13 cellular contexts compared by ENCODE assay signal in the genomic region with DNA sequence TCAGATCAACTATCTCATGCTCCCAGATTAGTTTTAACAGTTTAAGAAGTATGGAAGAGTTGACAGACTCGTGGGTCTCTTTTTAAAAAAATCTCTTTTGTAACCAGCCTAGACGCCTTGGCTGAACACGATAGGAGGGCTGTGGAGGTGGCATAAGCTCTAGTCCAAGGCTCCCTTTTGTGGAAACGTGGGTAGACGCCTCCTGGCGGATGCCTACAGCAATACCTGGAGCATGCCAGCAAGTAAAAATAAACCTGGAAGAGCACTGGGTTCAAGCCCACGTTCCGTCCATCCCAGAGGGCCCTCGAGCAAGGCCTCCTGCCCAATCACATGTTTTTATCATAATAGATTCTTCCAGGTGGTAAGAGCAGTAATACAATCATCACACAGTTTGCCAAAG.
DNase-seq lines count a peak whose midpoint lies in the region; ATAC-seq and TF ChIP-seq lines count a peak whose summit lies in the region.
"Had no signal": no experiment of that assay in that cellular context is flagged by ENCODE, and none has a peak within 500 bp of the region (broad histone marks: within the 10 kb centered on the region; RNA-seq: fewer than 3 reads in every experiment).

No MANE protein-coding gene starts in this region.

- H3K4me1 Mint-ChIP-seq in GM23338: no peaks in the 10 kb centered on the region; the same call in 2 of the 3 replicates
- peaks cover 5% of the 10 kb centered on the region for H3K4me1 Mint-ChIP-seq in endothelial cell (ENCODE audit: unreplicated experiment)

- 58 to 69% (median 67%) methylated on average over 9 of the region's 9 CpGs for WGBS in psoas muscle, 3 donors

- H3K27me3 ChIP-seq in GM23338 (ENCODE audit: insufficient read depth) (no peaks in the 10 kb centered on the region), OCI-LY3 (ENCODE audit: low read depth, low read length) (peaks cover 7% of the 10 kb centered on the region; the same call in 1 of the 2 replicates), psoas muscle (ENCODE audit: insufficient read depth in 3 of 3, low read length in 2 of 3) (no peaks in the 10 kb centered on the region)
- H3K27me3 ChIP-seq: gastrocnemius medialis had no signal

- H3K79me2 ChIP-seq in GM23338 (replicated peaks; ENCODE audit: insufficient read depth): no peaks in the 10 kb centered on the region
- H3K79me2 ChIP-seq in OCI-LY3 (ENCODE audit: low read length): no peaks in the 10 kb centered on the region

- DNase-seq in AG09309 (ENCODE audit: low read depth) (no peak), GM23338 (ENCODE audit: low spot score) (peak; percentile 57), endothelial cell (ENCODE audit: low spot score) (peak; percentile 6), mucosa of descending colon (no peak), psoas muscle (no peak)
- DNase-seq in stimulated activated CD4-positive, alpha-beta T cell treated with anti-CD3 and anti-CD28 coated beads, Interleukin-4, amount 100 ng/mL, for 24 hours: no peak
- DNase-seq: gastrocnemius medialis; NCI-H1105; nucleus accumbens; stimulated activated naive CD4-positive, alpha-beta T cell had no signal

- H3K9me3 ChIP-seq in OCI-LY3 (ENCODE audit: insufficient read depth, low read length): no peaks in the 10 kb centered on the region
- peaks cover 5% of the 10 kb centered on the region for H3K9me3 ChIP-seq in mucosa of descending colon
- no peaks in the 10 kb centered on the region for H3K9me3 ChIP-seq in psoas muscle
- H3K9me3 ChIP-seq: gastrocnemius medialis had no signal

- peak; percentile 14 for TF ChIP-seq CTCF in AG09309 (IDR thresholded peaks at IDR 0.05; ENCODE audit: control insufficient read depth, insufficient read depth, low read depth, low read length, missing control alignments)
- peak; percentile 60 to 72 for TF ChIP-seq CTCF in GM23338 (conservative IDR thresholded peaks at IDR 0.05; ENCODE audit: low read depth in 2 of 2)
- TF ChIP-seq CTCF in OCI-LY3 (IDR thresholded peaks at IDR 0.05; ENCODE audit: low read depth, low read length): peak; percentile 8; the same call in 1 of the 2 replicates
- TF ChIP-seq CTCF in endothelial cell (IDR thresholded peaks at IDR 0.05; ENCODE audit: unreplicated experiment): no peak
- no peak for TF ChIP-seq CTCF in mucosa of descending colon (IDR thresholded peaks at IDR 0.05)
- TF ChIP-seq CTCF in psoas muscle (IDR thresholded peaks at IDR 0.05): no peak

- H3K27ac ChIP-seq in GM23338 (ENCODE audit: low read depth): no peak overlapping the region
- no peak overlapping the region for H3K27ac ChIP-seq in OCI-LY3 (ENCODE audit: low read length)
- H3K27ac ChIP-seq in psoas muscle: no peak overlapping the region
- H3K27ac ChIP-seq: gastrocnemius medialis, SK-N-MC had no signal

- peaks cover 3% of the 10 kb centered on the region for H3K9me2 ChIP-seq in GM23338 (ENCODE audit: insufficient read depth)

- H4K20me1 ChIP-seq in GM23338 (replicated peaks; ENCODE audit: insufficient read depth): no peaks in the 10 kb centered on the region
- no peaks in the 10 kb centered on the region for H4K20me1 ChIP-seq in OCI-LY3 (ENCODE audit: insufficient read depth, low read length)

- H3K27ac Mint-ChIP-seq in GM23338 (no peak overlapping the region), endothelial cell (ENCODE audit: unreplicated experiment) (no peak overlapping the region)

- peak; percentile 47 for ATAC-seq in GM23338
- ATAC-seq in mucosa of descending colon: no peak
- ATAC-seq in psoas muscle: no peak
- ATAC-seq in GM19455 (IDR thresholded peaks at IDR 0.05; ENCODE audit: unreplicated experiment): no peak
- ATAC-seq: gastrocnemius medialis had no signal

- H3F3A ChIP-seq in GM23338 (replicated peaks; ENCODE audit: low read depth): no peaks in the 10 kb centered on the region

- H2AFZ ChIP-seq in GM23338 (no peak overlapping the region), OCI-LY3 (ENCODE audit: low read depth, low read length) (no peak overlapping the region)

- H3K4me1 ChIP-seq in GM23338 (ENCODE audit: insufficient read depth): no peaks in the 10 kb centered on the region
- no peaks in the 10 kb centered on the region for H3K4me1 ChIP-seq in OCI-LY3 (ENCODE audit: low read length)
- no peaks in the 10 kb centered on the region for H3K4me1 ChIP-seq in mucosa of descending colon (ENCODE audit: low read depth)
- H3K4me1 ChIP-seq in psoas muscle: no peaks in the 10 kb centered on the region
- H3K4me1 ChIP-seq: gastrocnemius medialis had no signal

- H3K9ac ChIP-seq in OCI-LY3 (ENCODE audit: low read length): no peak overlapping the region

- H3K27me3 Mint-ChIP-seq in GM23338 (ENCODE audit: insufficient read depth, low read depth, poor library complexity): peaks cover 4% of the 10 kb centered on the region
- no peaks in the 10 kb centered on the region for H3K27me3 Mint-ChIP-seq in endothelial cell (ENCODE audit: unreplicated experiment)

- intact Hi-C loops in mucosa of descending colon (cut with DNase I, micrococcal nuclease): no loop called here
- intact Hi-C loops in psoas muscle (cut with DNase I): no loop called here

- no peak overlapping the region for H3K4me2 ChIP-seq in GM23338
- no peak overlapping the region for H3K4me2 ChIP-seq in OCI-LY3 (ENCODE audit: low read length)

- H3K36me3 Mint-ChIP-seq in GM23338 (ENCODE audit: low read depth) (peaks cover 22% of the 10 kb centered on the region), endothelial cell (ENCODE audit: low read depth, unreplicated experiment) (peaks cover 4% of the 10 kb centered on the region)

- H3K4me3 Mint-ChIP-seq in GM23338 (no peak overlapping the region), endothelial cell (ENCODE audit: unreplicated experiment) (no peak overlapping the region)

- H3K4me3 ChIP-seq in AG09309 (ENCODE audit: control insufficient read depth, low read depth, low read length) (no peak overlapping the region), GM23338 (no peak overlapping the region), OCI-LY3 (ENCODE audit: low read length) (no peak overlapping the region), mucosa of descending colon (no peak overlapping the region), psoas muscle (no peak overlapping the region)
- H3K4me3 ChIP-seq: gastrocnemius medialis, SK-N-MC had no signal

- H3K9me3 Mint-ChIP-seq in GM23338: peaks cover 23% of the 10 kb centered on the region
- H3K9me3 Mint-ChIP-seq in endothelial cell (ENCODE audit: unreplicated experiment): no peaks in the 10 kb centered on the region

- H3K36me3 ChIP-seq in GM23338 (ENCODE audit: insufficient read depth) (no peaks in the 10 kb centered on the region), OCI-LY3 (replicated peaks; ENCODE audit: low read depth, low read length) (no peaks in the 10 kb centered on the region), mucosa of descending colon (ENCODE audit: low read depth) (no peaks in the 10 kb centered on the region), psoas muscle (ENCODE audit: insufficient read depth in 1 of 2, low read depth in 1 of 2) (no peaks in the 10 kb centered on the region)
- H3K36me3 ChIP-seq: gastrocnemius medialis had no signal

TF ChIP-seq in GM23338, 12 proteins besides CTCF, POLR2A, EP300 and RAD21:
- TF ChIP-seq CREB1 (CRISPR knock-in tag; IDR thresholded peaks at IDR 0.05; ENCODE audit: low read depth) (no peak), EZH2phosphoT487 (IDR thresholded peaks at IDR 0.05; ENCODE audit: unreplicated experiment) (no peak), ZNF331 (CRISPR knock-in tag; IDR thresholded peaks at IDR 0.05; ENCODE audit: low read depth) (no peak), REST (IDR thresholded peaks at IDR 0.05; ENCODE audit: unreplicated experiment) (no peak)

Comparison
In these comparisons a context has a peak if more than half of its experiments do, and no peak if none do; other contexts are left out.
1. DNase-seq: peak in GM23338 (single experiment) and endothelial cell (single experiment); none in AG09309 (single experiment), mucosa of descending colon (0 of 3), psoas muscle (0 of 2) and stimulated activated CD4-positive, alpha-beta T cell treated with anti-CD3 and anti-CD28 coated beads, Interleukin-4, amount 100 ng/mL, for 24 hours (single experiment).
2. CTCF ChIP-seq: peak in AG09309 (single experiment), GM23338 (2 of 2) and OCI-LY3 (single experiment); none in endothelial cell (single experiment), mucosa of descending colon (single experiment) and psoas muscle (single experiment).